ENCODE assay signal across 17 cellular contexts in genomic region chr11:44372989-44373388, GRCh38.
DNase-seq lines count a peak whose midpoint lies in the region; ATAC-seq and TF ChIP-seq lines count a peak whose summit lies in the region.
"Had no signal": no experiment of that assay in that cellular context is flagged by ENCODE, and none has a peak within 500 bp of the region (broad histone marks: within the 10 kb centered on the region; RNA-seq: fewer than 3 reads in every experiment).

No MANE protein-coding gene starts in this region.

- H4K20me1 ChIP-seq in GM23338 (replicated peaks; ENCODE audit: insufficient read depth) (no peaks in the 10 kb centered on the region), Karpas-422 (ENCODE audit: insufficient read depth, low read depth, low read length) (no peaks in the 10 kb centered on the region)

- H3K9me2 ChIP-seq in GM23338 (ENCODE audit: insufficient read depth) (peaks cover 13% of the 10 kb centered on the region; the same call in 1 of the 2 replicates), Karpas-422 (replicated peaks; ENCODE audit: insufficient read depth, low read length) (no peaks in the 10 kb centered on the region)

- no peak overlapping the region for H3K27ac Mint-ChIP-seq in GM23338

- no peak overlapping the region for H3K18ac ChIP-seq in mesendoderm (ENCODE audit: low read length)

- H3K4me1 ChIP-seq in GM23338 (ENCODE audit: insufficient read depth), result no peaks in the 10 kb centered on the region
- no peaks in the 10 kb centered on the region for H3K4me1 ChIP-seq in Karpas-422 (ENCODE audit: low read length)
- no peaks in the 10 kb centered on the region for H3K4me1 ChIP-seq in mesendoderm (ENCODE audit: control insufficient read depth, low read depth, low read length)
- H3K4me1 ChIP-seq: HAP-1 had no signal

- H3K27me3 ChIP-seq in GM23338 (ENCODE audit: insufficient read depth) (no peaks in the 10 kb centered on the region), Karpas-422 (ENCODE audit: low read length) (no peaks in the 10 kb centered on the region), mesendoderm (ENCODE audit: insufficient read depth, low read length, poor library complexity) (no peaks in the 10 kb centered on the region)

- peak overlapping the region; percentile 78; the same call in 1 of the 2 replicates for H2AFZ ChIP-seq in GM23338
- H2AFZ ChIP-seq in Karpas-422 (ENCODE audit: low read length), result no peak overlapping the region

- H3K9me3 Mint-ChIP-seq in GM23338, result no peaks in the 10 kb centered on the region

- H3K36me3 ChIP-seq in GM23338 (ENCODE audit: insufficient read depth) (no peaks in the 10 kb centered on the region), Karpas-422 (ENCODE audit: insufficient read depth, low read length) (no peaks in the 10 kb centered on the region), mesendoderm (ENCODE audit: control insufficient read depth, insufficient read depth, low read length) (no peaks in the 10 kb centered on the region)
- H3K36me3 ChIP-seq: HAP-1 had no signal

- H3K36me3 Mint-ChIP-seq in GM23338 (ENCODE audit: low read depth), result no peaks in the 10 kb centered on the region

- H3K79me2 ChIP-seq in GM23338 (replicated peaks; ENCODE audit: insufficient read depth), result no peaks in the 10 kb centered on the region
- no peaks in the 10 kb centered on the region for H3K79me2 ChIP-seq in Karpas-422 (ENCODE audit: low read length)
- H3K79me2 ChIP-seq in mesendoderm (ENCODE audit: control insufficient read depth, insufficient read depth, low read length), result no peaks in the 10 kb centered on the region

- no peak overlapping the region for H4K8ac ChIP-seq in mesendoderm (ENCODE audit: low read depth, low read length)

- no peak overlapping the region for H3K56ac ChIP-seq in mesendoderm (ENCODE audit: low read length)

- H3K79me1 ChIP-seq in mesendoderm (ENCODE audit: low read length), result no peaks in the 10 kb centered on the region

- H4K5ac ChIP-seq in mesendoderm (ENCODE audit: low read length), result no peak overlapping the region

- H3K27ac ChIP-seq in GM23338 (ENCODE audit: low read depth) (no peak overlapping the region), Karpas-422 (ENCODE audit: low read length) (no peak overlapping the region), mesendoderm (ENCODE audit: low read depth, low read length) (no peak overlapping the region)
- H3K27ac ChIP-seq: C4-2B, HL-60 had no signal

- H2BK120ac ChIP-seq in mesendoderm (ENCODE audit: low read depth, low read length), result no peak overlapping the region

- H3K9ac ChIP-seq in Karpas-422 (ENCODE audit: low read length) (no peak overlapping the region), mesendoderm (ENCODE audit: low read length) (no peak overlapping the region)

- no peak overlapping the region for H2BK15ac ChIP-seq in mesendoderm (replicated peaks; ENCODE audit: low read depth)

- peak; percentile 95 for ATAC-seq in GM23338
- ATAC-seq in HG02981 (IDR thresholded peaks at IDR 0.05; ENCODE audit: unreplicated experiment), result no peak
- ATAC-seq: Panc1 had no signal

- H3K4ac ChIP-seq in mesendoderm (ENCODE audit: low read depth, low read length), result no peak overlapping the region

- DNase-seq in GM23338 (ENCODE audit: low spot score) (peak; percentile 75), Karpas-422 (peak; percentile 60), choroid plexus epithelial cell (ENCODE audit: low read depth) (peak; percentile 2), mesendoderm (peak; percentile 62), islet precursor cell (no peak), NCI-H345 (lab: John Stamatoyannopoulos, UW) (no peak)
- DNase-seq: DMS153, KG1, NCI-H1092, NCI-H2081 treated with DMSO at 0.1 percent for 48 hours, NCI-H524, SHP77 had no signal

- no peaks in the 10 kb centered on the region for H3K9me3 ChIP-seq in Karpas-422 (ENCODE audit: low read length)
- H3K9me3 ChIP-seq: HAP-1 had no signal

- WGBS in mesendoderm (ENCODE audit: extremely low coverage, insufficient coverage, low lambda C conversion rate), result no CpG with 5 or more reads among the region's 3 CpGs

- H3K4me2 ChIP-seq in GM23338 (no peak overlapping the region), Karpas-422 (ENCODE audit: low read depth, low read length, poor library complexity, severe bottlenecking) (no peak overlapping the region), mesendoderm (ENCODE audit: low read length) (no peak overlapping the region)

- H3K4me3 ChIP-seq in GM23338 (no peak overlapping the region), Karpas-422 (ENCODE audit: low read length) (no peak overlapping the region), choroid plexus epithelial cell (ENCODE audit: low read depth, low read length) (no peak overlapping the region), mesendoderm (ENCODE audit: low read length) (no peak overlapping the region)
- H3K4me3 ChIP-seq: HAP-1 had no signal

- peaks cover 6% of the 10 kb centered on the region for H3K27me3 Mint-ChIP-seq in GM23338 (ENCODE audit: insufficient read depth, low read depth, poor library complexity)

- no peak overlapping the region for H2BK5ac ChIP-seq in mesendoderm (ENCODE audit: low read length)

- peaks cover 6% of the 10 kb centered on the region for H3K4me1 Mint-ChIP-seq in GM23338

- TF ChIP-seq CTCF in GM23338 (conservative IDR thresholded peaks at IDR 0.05; ENCODE audit: low read depth in 2 of 2), result no peak
- no peak for TF ChIP-seq CTCF in choroid plexus epithelial cell (conservative IDR thresholded peaks at IDR 0.05; ENCODE audit: low read depth, low read length)

- H2AK5ac ChIP-seq in mesendoderm (ENCODE audit: low read length), result no peak overlapping the region

- no peak overlapping the region for H3K4me3 Mint-ChIP-seq in GM23338

- no peak overlapping the region for H3K23ac ChIP-seq in mesendoderm (ENCODE audit: low read length)

- no peaks in the 10 kb centered on the region for H3F3A ChIP-seq in GM23338 (replicated peaks; ENCODE audit: low read depth)

TF ChIP-seq in GM23338, 12 proteins besides CTCF, POLR2A, EP300 and RAD21 (continues in another document):
- TF ChIP-seq ZNF331 (CRISPR knock-in tag; IDR thresholded peaks at IDR 0.05; ENCODE audit: low read depth), result no peak
- no peak for TF ChIP-seq JUNB (IDR thresholded peaks at IDR 0.05; ENCODE audit: unreplicated experiment)
- no peak for TF ChIP-seq POLR2AphosphoS5 (IDR thresholded peaks at IDR 0.05; ENCODE audit: low read depth)
- no peak for TF ChIP-seq STAT1 (IDR thresholded peaks at IDR 0.05; ENCODE audit: unreplicated experiment)
- TF ChIP-seq REST (IDR thresholded peaks at IDR 0.05; ENCODE audit: unreplicated experiment), result no peak
- no peak for TF ChIP-seq EZH2phosphoT487 (IDR thresholded peaks at IDR 0.05; ENCODE audit: unreplicated experiment)
- TF ChIP-seq CREB1 (CRISPR knock-in tag; IDR thresholded peaks at IDR 0.05; ENCODE audit: low read depth), result no peak
- no peak for TF ChIP-seq NANOG (IDR thresholded peaks at IDR 0.05; ENCODE audit: borderline replicate concordance)
- no peak for TF ChIP-seq EZH2 (IDR thresholded peaks at IDR 0.05; ENCODE audit: low read depth, unreplicated experiment)

Comparison
In these comparisons a context has a peak if more than half of its experiments do, and no peak if none do; other contexts are left out.
1. DNase-seq: peak in GM23338 (single experiment), Karpas-422 (single experiment), choroid plexus epithelial cell (single experiment) and mesendoderm (single experiment); none in islet precursor cell (single experiment) and NCI-H345 (single experiment).